ENCODE assay signal across 13 cellular contexts in the genomic region with DNA sequence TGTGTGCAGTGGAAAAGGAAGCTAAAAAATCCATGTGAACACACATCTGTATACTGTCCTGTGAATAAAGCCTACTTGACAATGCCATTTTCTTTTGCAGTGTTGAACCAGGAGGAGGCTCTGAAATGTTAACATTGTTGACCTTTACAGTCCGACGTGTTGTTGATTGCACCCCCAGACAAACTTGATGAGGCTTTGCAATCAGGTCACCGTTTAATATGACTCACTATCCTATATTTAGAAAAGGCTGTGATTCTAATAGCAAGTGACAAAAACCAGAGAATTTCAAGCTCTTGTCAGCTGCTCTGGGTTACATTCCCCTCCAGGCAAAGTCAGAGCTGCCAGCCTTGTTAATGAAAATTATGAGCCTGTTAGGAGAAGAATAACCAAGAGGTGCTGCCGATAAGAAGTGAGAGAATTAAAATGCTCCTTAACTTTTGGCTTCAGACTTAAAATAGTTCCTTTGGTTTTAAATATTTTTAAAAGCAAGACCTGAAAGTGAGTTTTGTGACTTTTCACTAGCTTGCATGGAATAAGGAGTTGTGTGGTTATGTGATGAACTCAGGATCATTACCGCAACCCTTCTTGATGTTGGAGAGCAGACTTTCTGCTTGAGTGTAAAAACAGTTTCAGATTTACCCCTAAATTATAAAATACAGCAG.
DNase-seq lines count a peak whose midpoint lies in the region; FAIRE-seq and TF ChIP-seq lines count a peak whose summit lies in the region.
"Had no signal": no experiment of that assay in that cellular context is flagged by ENCODE, and none has a peak within 500 bp of the region (broad histone marks: within the 10 kb centered on the region; RNA-seq: fewer than 3 reads in every experiment).

No MANE protein-coding gene starts in this region.

- WGBS in small intestine, 3 donors, result 53 to 60% (median 56%) methylated on average over 5 of the region's 5 CpGs

- H3K27ac ChIP-seq in rectal smooth muscle tissue (ENCODE audit: low read depth, low read length), result peak overlapping the region; percentile 82
- no peak overlapping the region for H3K27ac ChIP-seq in small intestine (ENCODE audit: low read depth in 1 of 2, low read length in 1 of 2)
- H3K27ac ChIP-seq: colonic mucosa had no signal

- no peak overlapping the region for H3K4me3 ChIP-seq in GM06990 (replicated peaks; ENCODE audit: low read depth, low read length)
- H3K4me3 ChIP-seq in foreskin fibroblast (ENCODE audit: low read depth in 1 of 2, low read length in 2 of 2), result no peak overlapping the region
- H3K4me3 ChIP-seq in rectal smooth muscle tissue (ENCODE audit: low read length), result no peak overlapping the region
- no peak overlapping the region for H3K4me3 ChIP-seq in small intestine (ENCODE audit: low read depth in 1 of 2, low read length in 2 of 2)
- H3K4me3 ChIP-seq: colonic mucosa, MG63 had no signal

- no peak overlapping the region for H3K9ac ChIP-seq in rectal smooth muscle tissue (ENCODE audit: low read length)

- no peak for FAIRE-seq in small intestine (lab: Jason Lieb, UNC)

- no peaks in the 10 kb centered on the region for H3K9me3 Mint-ChIP-seq in activated CD4-positive, alpha-beta memory T cell treated with anti-CD3 and anti-CD28 coated beads for 36 hours
- H3K9me3 Mint-ChIP-seq: activated T-cell treated with anti-CD3 and anti-CD28 coated beads, Interleukin-2, amount 50 U/mL, for 4 hours had no signal

- no peaks in the 10 kb centered on the region for H3K9me3 ChIP-seq in small intestine (ENCODE audit: control insufficient read depth, low read depth)
- H3K9me3 ChIP-seq: colonic mucosa had no signal

- CTCF ChIA-PET in activated CD4-positive, alpha-beta memory T cell treated with anti-CD3 and anti-CD28 coated beads for 36 hours (lab: Charles Lee), result interaction anchor here (1.4 kb wide), 1 partner anchor 110 kb away, joined by 3 read pairs; no protein-coding TSS in a partner anchor

- H3K4me3 Mint-ChIP-seq in activated CD4-positive, alpha-beta memory T cell treated with anti-CD3 and anti-CD28 coated beads for 36 hours, result no peak overlapping the region
- H3K4me3 Mint-ChIP-seq: activated T-cell treated with anti-CD3 and anti-CD28 coated beads, Interleukin-2, amount 50 U/mL, for 4 hours had no signal

- intact Hi-C loops in activated CD4-positive, alpha-beta memory T cell treated with anti-CD3 and anti-CD28 coated beads for 36 hours (cut with micrococcal nuclease), result no loop called here

- POLR2A ChIA-PET in activated CD4-positive, alpha-beta memory T cell treated with anti-CD3 and anti-CD28 coated beads for 36 hours (lab: Charles Lee), result no interaction called here

- H3K36me3 ChIP-seq in GM06990 (ENCODE audit: control insufficient read depth, insufficient read depth, low read length), result no peaks in the 10 kb centered on the region
- no peaks in the 10 kb centered on the region for H3K36me3 ChIP-seq in rectal smooth muscle tissue (ENCODE audit: control insufficient read depth, insufficient read depth, low read length)
- H3K36me3 ChIP-seq in small intestine (ENCODE audit: control insufficient read depth in 2 of 2, insufficient read depth in 2 of 2, low read length in 2 of 2), result no peaks in the 10 kb centered on the region
- H3K36me3 ChIP-seq: colonic mucosa, MG63 had no signal

- H3K4me1 ChIP-seq in rectal smooth muscle tissue (ENCODE audit: control insufficient read depth, insufficient read depth, low read length) (peaks cover 26% of the 10 kb centered on the region), small intestine (ENCODE audit: control insufficient read depth in 2 of 2, insufficient read depth in 1 of 2, low read depth in 1 of 2, low read length in 1 of 2) (no peaks in the 10 kb centered on the region)
- H3K4me1 ChIP-seq: colonic mucosa had no signal

- H3K27me3 Mint-ChIP-seq in activated CD4-positive, alpha-beta memory T cell treated with anti-CD3 and anti-CD28 coated beads for 36 hours, result peaks cover 5% of the 10 kb centered on the region

- peak; percentile 18 for DNase-seq in GM06990 (ENCODE audit: extremely low read depth, insufficient read length)
- DNase-seq in SHP77 treated with DMSO at 0.1 percent for 48 hours (lab: John Stamatoyannopoulos, UW), result peak; percentile 46
- DNase-seq in foreskin fibroblast, result peak; percentile 27 to 49
- no peak for DNase-seq in MV-4-11 (lab: John Stamatoyannopoulos, UW)
- DNase-seq in small intestine, result no peak
- no peak for DNase-seq in NAMALWA (ENCODE audit: low spot score)
- no peak for DNase-seq in activated CD4-positive, alpha-beta memory T cell treated with anti-CD3 and anti-CD28 coated beads for 36 hours
- DNase-seq: activated T-cell treated with anti-CD3 and anti-CD28 coated beads, Interleukin-2, amount 50 U/mL, for 4 hours; colonic mucosa; MG63; NCI-H774; posterior cingulate gyrus had no signal

- no peak for TF ChIP-seq CTCF in GM06990 (IDR thresholded peaks at IDR 0.05; ENCODE audit: insufficient read depth, low read length, poor library complexity, severe bottlenecking)
- no peak for TF ChIP-seq CTCF in foreskin fibroblast (IDR thresholded peaks at IDR 0.05; ENCODE audit: low read depth, low read length)

- no peaks in the 10 kb centered on the region for H3K27me3 ChIP-seq in GM06990 (replicated peaks; ENCODE audit: control insufficient read depth, insufficient read depth, low read length)
- no peaks in the 10 kb centered on the region for H3K27me3 ChIP-seq in rectal smooth muscle tissue (ENCODE audit: control insufficient read depth, insufficient read depth, low read length)
- H3K27me3 ChIP-seq in small intestine (ENCODE audit: control insufficient read depth in 2 of 2, insufficient read depth in 2 of 2, low read length in 2 of 2), result no peaks in the 10 kb centered on the region
- H3K27me3 ChIP-seq: colonic mucosa, MG63 had no signal

- no peak overlapping the region for H3K27ac Mint-ChIP-seq in activated CD4-positive, alpha-beta memory T cell treated with anti-CD3 and anti-CD28 coated beads for 36 hours

- H3K4me1 Mint-ChIP-seq in activated CD4-positive, alpha-beta memory T cell treated with anti-CD3 and anti-CD28 coated beads for 36 hours (ENCODE audit: low read depth), result no peaks in the 10 kb centered on the region

- H3K36me3 Mint-ChIP-seq in activated CD4-positive, alpha-beta memory T cell treated with anti-CD3 and anti-CD28 coated beads for 36 hours, result no peaks in the 10 kb centered on the region

Comparison
In these comparisons a context has a peak if more than half of its experiments do, and no peak if none do; other contexts are left out.
1. DNase-seq: peak in GM06990 (single experiment), SHP77 treated with DMSO at 0.1 percent for 48 hours (single experiment) and foreskin fibroblast (2 of 2); none in MV-4-11 (single experiment), small intestine (single experiment), NAMALWA (single experiment) and activated CD4-positive, alpha-beta memory T cell treated with anti-CD3 and anti-CD28 coated beads for 36 hours (single experiment).